In genomic region chr18:47485221-47485797, GRCh38 we compare ENCODE assay signal across 31 cellular contexts.
"Had no signal": no experiment of that assay in that cellular context is flagged by ENCODE, and none has a peak within 500 bp of the region (broad histone marks: within the 10 kb centered on the region; RNA-seq: fewer than 3 reads in every experiment).

No MANE protein-coding gene starts in this region.

- DNase-seq: activated CD4-positive, alpha-beta T cell treated with anti-CD3 and anti-CD28 coated beads for 36 hours; activated CD4-positive, alpha-beta T cell treated with anti-CD3 and anti-CD28 coated beads, Interleukin-2, amount 50 U/mL, for 48 hours; activated CD4-positive, CD25-positive, alpha-beta regulatory T cell; activated CD8-positive, alpha-beta memory T cell treated with anti-CD3 and anti-CD28 coated beads for 24 hours; activated effector memory CD4-positive, alpha-beta T cell treated with Interleukin-2 at 50 U/mL for 16 hours; activated naive CD4-positive, alpha-beta T cell treated with Interleukin-2 at 50 U/mL for 16 hours; anterior cingulate cortex; effector CD8-positive, alpha-beta T cell; head of caudate nucleus; islet precursor cell; midbrain; naive thymus-derived CD8-positive, alpha-beta T cell; nucleus accumbens; pancreas; retina; stimulated activated CD4-positive, alpha-beta T cell treated with anti-CD3 and anti-CD28 coated beads, Interleukin-1b, Interleukin-23, amount 100 ng/mL, for 48 hours; stimulated activated CD4-positive, alpha-beta T cell treated with anti-CD3 and anti-CD28 coated beads, Interleukin-4, amount 100 ng/mL, for 4 hours; stimulated activated CD8-positive, alpha-beta memory T cell treated with anti-CD3 and anti-CD28 coated beads, Interleukin-4, amount 100 ng/mL, for 48 hours; stimulated activated naive CD8-positive, alpha-beta T cell treated with anti-CD3 and anti-CD28 coated beads, Interleukin-15, amount 100 ng/mL, for 72 hours; substantia nigra; uterus had no signal

- FAIRE-seq: bronchial epithelial cell, colon, pancreas had no signal

- H3K4me2 ChIP-seq: smooth muscle cell had no signal

- H3K27ac Mint-ChIP-seq: activated CD4-positive, alpha-beta T cell treated with anti-CD3 and anti-CD28 coated beads for 36 hours; activated naive CD8-positive, alpha-beta T cell; naive thymus-derived CD8-positive, alpha-beta T cell; stimulated activated memory B cell treated with anti-CD40 and anti-IgM and Interleukin-4, amounts not matched to agents 10 μg/mL and 1 μg/mL and 100 μg/mL, for 72 hours; stimulated activated naive CD8-positive, alpha-beta T cell treated with anti-CD3 and anti-CD28 coated beads, Interleukin-15, amount 100 ng/mL, for 72 hours; T-helper 2 cell treated with Interferon-gamma antibody and Interleukin-4, amounts not matched to agents 5 μg/mL and 100 μg/mL, for 36 hours; type B pancreatic cell had no signal

- H3K27me3 ChIP-seq: pancreas, uterus had no signal

- H3K4me1 Mint-ChIP-seq: activated CD4-positive, alpha-beta T cell treated with anti-CD3 and anti-CD28 coated beads for 36 hours; naive thymus-derived CD8-positive, alpha-beta T cell; neural crest cell; stimulated activated memory B cell treated with anti-CD40 and anti-IgM and Interleukin-4, amounts not matched to agents 10 μg/mL and 1 μg/mL and 100 μg/mL, for 72 hours; stimulated activated naive CD8-positive, alpha-beta T cell treated with anti-CD3 and anti-CD28 coated beads, Interleukin-15, amount 100 ng/mL, for 72 hours had no signal

- H3K4me3 Mint-ChIP-seq: activated CD4-positive, alpha-beta T cell treated with anti-CD3 and anti-CD28 coated beads for 36 hours; activated naive CD8-positive, alpha-beta T cell; naive thymus-derived CD8-positive, alpha-beta T cell; neural crest cell; stimulated activated memory B cell treated with anti-CD40 and anti-IgM and Interleukin-4, amounts not matched to agents 10 μg/mL and 1 μg/mL and 100 μg/mL, for 72 hours; stimulated activated naive CD8-positive, alpha-beta T cell treated with anti-CD3 and anti-CD28 coated beads, Interleukin-15, amount 100 ng/mL, for 72 hours; T-helper 2 cell treated with Interferon-gamma antibody and Interleukin-4, amounts not matched to agents 5 μg/mL and 100 μg/mL, for 36 hours; type B pancreatic cell had no signal

- H3K27ac ChIP-seq: gastroesophageal sphincter, pancreas, prostate gland, uterus had no signal

- ATAC-seq: activated CD4-positive, alpha-beta T cell treated with anti-CD3 and anti-CD28 coated beads for 36 hours; gastroesophageal sphincter; naive thymus-derived CD8-positive, alpha-beta T cell; pancreas; stimulated activated memory B cell treated with anti-CD40 and anti-IgM and Interleukin-4, amounts not matched to agents 10 μg/mL and 1 μg/mL and 100 μg/mL, for 72 hours; stimulated activated naive CD8-positive, alpha-beta T cell treated with anti-CD3 and anti-CD28 coated beads, Interleukin-15, amount 100 ng/mL, for 72 hours had no signal

- H3K9me3 Mint-ChIP-seq: neural crest cell; stimulated activated memory B cell treated with anti-CD40 and anti-IgM and Interleukin-4, amounts not matched to agents 10 μg/mL and 1 μg/mL and 100 μg/mL, for 72 hours; stimulated activated naive CD8-positive, alpha-beta T cell treated with anti-CD3 and anti-CD28 coated beads, Interleukin-15, amount 100 ng/mL, for 72 hours; T-helper 2 cell treated with Interferon-gamma antibody and Interleukin-4, amounts not matched to agents 5 μg/mL and 100 μg/mL, for 36 hours; type B pancreatic cell had no signal

- H3K4me1 ChIP-seq: gastroesophageal sphincter, pancreas, prostate gland, uterus had no signal

- H3K4me3 ChIP-seq: gastroesophageal sphincter, pancreas, prostate gland, smooth muscle cell, uterus had no signal

- H3K36me3 Mint-ChIP-seq: activated naive CD8-positive, alpha-beta T cell; naive thymus-derived CD8-positive, alpha-beta T cell; stimulated activated memory B cell treated with anti-CD40 and anti-IgM and Interleukin-4, amounts not matched to agents 10 μg/mL and 1 μg/mL and 100 μg/mL, for 72 hours; type B pancreatic cell had no signal

- H3K36me3 ChIP-seq: gastroesophageal sphincter, pancreas, prostate gland, uterus had no signal

- H3K9me3 ChIP-seq: gastroesophageal sphincter, pancreas, prostate gland, uterus had no signal
